Comparison of ENCODE assay signal across 19 cellular contexts in genomic region chr15:26635105-26635504, GRCh38.
"Had no signal": no experiment of that assay in that cellular context is flagged by ENCODE, and none has a peak within 500 bp of the region (broad histone marks: within the 10 kb centered on the region; RNA-seq: fewer than 3 reads in every experiment).

No MANE protein-coding gene starts in this region.

- H3K36me3 Mint-ChIP-seq: IgD-negative memory B cell had no signal

- H3K27me3 ChIP-seq: SJCRH30 had no signal

- H3K9ac ChIP-seq: KMS-11 had no signal

- H3K27me3 Mint-ChIP-seq: IgD-negative memory B cell had no signal

- ATAC-seq: HepG2, K562, Right ventricle myocardium inferior, SK-N-SH treated with all-trans-retinoic acid at 6 μM for 48 hours had no signal

- H3K4me2 ChIP-seq: KMS-11 had no signal

- DNase-seq: Kasumi-1, MM.1S, NCI-H1092 treated with DMSO at 0.1 percent for 48 hours, NCI-H1436, NCI-H187, NCI-H2029, NCI-H2081 treated with DMSO at 0.1 percent for 48 hours, NCI-H2171, NCI-H226, NCI-H510A, NCI-H774 had no signal

- H3K4me1 ChIP-seq: SJCRH30 had no signal

- H3K9me3 ChIP-seq: SJCRH30 had no signal

- H3K36me3 ChIP-seq: SJCRH30 had no signal

- H3K27ac Mint-ChIP-seq: IgD-negative memory B cell had no signal

- H3K4me3 Mint-ChIP-seq: IgD-negative memory B cell had no signal

- H3K4me3 ChIP-seq: K562, SJCRH30 had no signal

- H3K27ac ChIP-seq: KMS-11, RWPE1, SJCRH30 had no signal
